8 cellular contexts compared by ENCODE assay signal in the genomic region with DNA sequence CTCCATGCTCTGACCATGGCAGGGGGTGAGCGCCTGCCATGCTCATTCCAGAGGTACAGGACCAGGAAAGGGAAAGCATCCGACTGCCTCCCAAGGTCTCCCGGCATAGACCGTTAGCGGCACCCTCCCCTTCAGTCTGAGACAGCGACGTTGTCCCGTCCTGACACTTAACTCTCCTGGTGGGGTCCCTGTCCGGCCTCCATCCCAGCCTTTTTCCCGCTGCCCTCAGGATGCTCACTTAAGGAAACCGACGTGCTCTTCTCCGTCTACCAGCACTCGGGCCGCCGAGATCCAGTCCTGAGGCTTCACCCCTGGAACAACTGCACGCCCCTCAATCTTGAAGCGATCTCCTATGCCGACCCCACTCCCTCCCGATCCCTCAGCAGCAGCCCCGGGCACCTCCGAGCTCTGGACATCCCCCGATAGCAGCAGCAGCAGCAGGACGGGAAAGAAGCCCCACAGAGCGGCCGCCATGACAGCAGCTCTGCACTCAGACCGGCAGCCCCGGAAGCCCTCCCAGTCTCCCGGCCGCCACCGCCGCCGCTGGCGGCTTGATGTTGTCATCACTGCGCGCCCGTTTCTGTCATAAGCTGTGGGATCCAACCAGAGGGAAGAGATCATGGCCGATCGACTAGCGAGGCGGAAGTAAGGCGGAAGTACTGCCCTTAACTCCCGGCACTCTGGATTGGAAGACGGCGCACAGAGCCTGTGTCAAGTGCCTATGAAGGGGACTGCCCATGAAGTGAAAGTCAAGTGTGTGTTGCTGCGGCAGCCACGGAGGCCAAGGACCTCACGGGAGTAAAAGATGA. TPM values are rescaled to one million over a fixed set of nuclear protein-coding genes. Genes with fewer than 3 reads are reported as not detected.
A peak's percentile ranks its signal among the peaks of the same experiment; 100 is the strongest.
DNase-seq lines count a peak whose midpoint lies in the region; ATAC-seq, FAIRE-seq and TF ChIP-seq lines count a peak whose summit lies in the region.

A gene (minus strand): TSS at position 497 of the 809 bp plus-strand sequence. CDS start 23 bp downstream, at position 474.
A gene (plus strand): TSS at position 718 of the 809 bp plus-strand sequence. CDS start 449 bp downstream, outside the sequence.

- H3K9me3 ChIP-seq in iPS-20b (ENCODE audit: insufficient read depth, low read depth, low read length) (no peaks in the 10 kb centered on the region), skeletal muscle tissue (ENCODE audit: control insufficient read depth in 3 of 3, low read length in 3 of 3) (no peaks in the 10 kb centered on the region)

- TF ChIP-seq CTCF in WI38 (IDR thresholded peaks at IDR 0.05; ENCODE audit: low read depth, low read length), result no peak
- no peak for TF ChIP-seq CTCF in bronchial epithelial cell (IDR thresholded peaks at IDR 0.05; ENCODE audit: insufficient read depth, low read length, severe bottlenecking)

- DNase-seq in AG08395 (ENCODE audit: low spot score), result peak; percentile 98
- peak; percentile 97 for DNase-seq in NCI-H2227 (lab: John Stamatoyannopoulos, UW; ENCODE audit: unreplicated experiment)
- peak; percentile 98 for DNase-seq in bronchial epithelial cell (ENCODE audit: low read depth)

- ATAC-seq in GM18909 (IDR thresholded peaks at IDR 0.05; ENCODE audit: poor library complexity, unreplicated experiment) (peak; percentile 99), HG03159 (IDR thresholded peaks at IDR 0.05; ENCODE audit: unreplicated experiment) (peak; percentile 98)

- H3K27me3 ChIP-seq in bronchial epithelial cell (ENCODE audit: control insufficient read depth, insufficient read depth, low read length) (no peaks in the 10 kb centered on the region), iPS-20b (ENCODE audit: insufficient read depth, low read length) (no peaks in the 10 kb centered on the region), skeletal muscle tissue (ENCODE audit: control insufficient read depth in 3 of 3, insufficient read depth in 3 of 3, low read length in 3 of 3) (no peaks in the 10 kb centered on the region)

- H3K27ac ChIP-seq in iPS-20b (ENCODE audit: low read length), result peak within 1 kb of the TSS; percentile 39
- H3K27ac ChIP-seq in skeletal muscle tissue (ENCODE audit: low read depth, low read length), result peak within 1 kb of the TSS; percentile 86

- H3K4me1 ChIP-seq in iPS-20b (ENCODE audit: insufficient read depth, low read length), result peaks cover 6% of the 10 kb centered on the region
- H3K4me1 ChIP-seq in skeletal muscle tissue (ENCODE audit: control insufficient read depth in 3 of 3, insufficient read depth in 3 of 3, low read length in 3 of 3), result peaks cover 14 to 30% (median 21%) of the 10 kb centered on the region in 3 donors

- H3K4me3 ChIP-seq in WI38 (ENCODE audit: low read depth, low read length), result peak within 1 kb of the TSS; percentile 99
- peak within 1 kb of the TSS; percentile 82 for H3K4me3 ChIP-seq in bronchial epithelial cell (ENCODE audit: low read depth, low read length)
- peak within 1 kb of the TSS; percentile 91 for H3K4me3 ChIP-seq in iPS-20b (ENCODE audit: low read length)
- peak within 1 kb of the TSS; percentile 94 to 99 (median 99) for H3K4me3 ChIP-seq in skeletal muscle tissue (ENCODE audit: low read length in 3 of 3)

- peak; percentile 79 for FAIRE-seq in bronchial epithelial cell (lab: Jason Lieb, UNC)

- H3K9ac ChIP-seq in iPS-20b (ENCODE audit: low read depth, low read length), result peak within 1 kb of the TSS; percentile 88
- peak within 1 kb of the TSS; percentile 94 to 98 (median 98) for H3K9ac ChIP-seq in skeletal muscle tissue (ENCODE audit: low read depth in 1 of 3, low read length in 3 of 3)

- H3K36me3 ChIP-seq in bronchial epithelial cell (ENCODE audit: control insufficient read depth, insufficient read depth, low read length) (no peaks in the 10 kb centered on the region), iPS-20b (ENCODE audit: insufficient read depth, low read depth, low read length) (no peaks in the 10 kb centered on the region), skeletal muscle tissue (ENCODE audit: control insufficient read depth in 3 of 3, insufficient read depth in 3 of 3, low read length in 3 of 3) (peaks cover 0 to 4% (median 0%) of the 10 kb centered on the region in 3 donors)

RNA-seq across cellular contexts. Expression of the first gene that starts in this region (rescaled TPM):
- 51.7 and 57.4 TPM in 2 replicates for total RNA-seq in bronchial epithelial cell
- total RNA-seq in skeletal muscle tissue, result 22.4 TPM

RNA-seq across cellular contexts. Expression of the second gene that starts in this region (rescaled TPM):
- total RNA-seq in bronchial epithelial cell, result 1.3 and 1.8 TPM in 2 replicates
- 1.0 TPM for total RNA-seq in skeletal muscle tissue

Comparison
In these comparisons a context has a peak if more than half of its experiments do, and no peak if none do; other contexts are left out.
1. Peak in every context shown above with its lines: DNase-seq, ATAC-seq, H3K4me3 ChIP-seq and H3K27ac ChIP-seq.